Comparison of ENCODE assay signal across 12 cellular contexts in the genomic region with DNA sequence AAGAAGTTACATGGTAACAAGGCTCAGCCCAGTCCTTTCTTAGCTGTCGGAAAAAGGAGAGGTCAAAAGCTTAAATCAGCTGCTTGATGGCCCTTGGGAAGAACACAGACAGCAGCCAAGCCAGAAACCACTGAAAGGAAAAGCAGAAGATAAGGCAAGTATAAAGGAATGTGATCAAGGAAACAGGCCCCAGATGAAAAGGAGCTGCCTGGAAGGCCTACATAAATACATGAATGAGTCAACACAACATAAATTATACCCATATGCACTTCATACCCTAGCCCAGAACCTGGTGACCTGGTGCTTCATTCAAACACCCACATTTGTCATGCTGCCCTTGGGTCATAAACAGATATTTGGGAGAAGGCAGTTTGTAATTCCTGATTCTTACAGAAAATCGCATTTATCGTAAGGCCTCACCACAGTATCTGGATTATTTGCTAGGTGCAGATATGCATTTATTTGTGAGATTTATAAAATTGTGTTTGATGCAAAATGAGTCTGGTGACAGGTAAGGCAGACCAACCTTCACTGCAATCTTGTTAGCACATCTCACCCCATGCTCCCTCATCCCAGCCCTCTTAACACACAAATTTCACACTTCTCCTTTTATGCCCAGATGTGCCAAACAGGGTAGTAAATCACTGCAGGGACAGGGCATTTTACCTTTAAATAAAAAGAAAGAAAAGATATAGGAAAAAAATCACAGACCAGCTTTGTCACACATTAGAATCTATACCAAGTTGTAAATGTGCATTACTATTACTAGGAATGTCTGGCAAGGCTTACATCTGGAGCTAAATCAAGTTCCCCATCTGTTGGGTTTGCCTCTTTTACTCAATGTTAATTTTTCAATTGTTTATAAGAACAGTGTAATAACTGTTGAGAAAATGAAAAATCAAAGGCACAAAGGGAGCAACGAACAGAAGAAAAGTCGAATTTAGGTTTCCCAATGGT.
DNase-seq lines count a peak whose midpoint lies in the region; ATAC-seq, FAIRE-seq and TF ChIP-seq lines count a peak whose summit lies in the region.
"Had no signal": no experiment of that assay in that cellular context is flagged by ENCODE, and none has a peak within 500 bp of the region (broad histone marks: within the 10 kb centered on the region; RNA-seq: fewer than 3 reads in every experiment).

No MANE protein-coding gene starts in this region.

- H3K79me2 ChIP-seq in GM23248 (ENCODE audit: insufficient read depth), result 0 out of 2 replicates have a peak, but pooled peaks cover 5% of the 10 kb centered on the region
- H3K79me2 ChIP-seq in GM23338 (replicated peaks; ENCODE audit: insufficient read depth), result no peaks in the 10 kb centered on the region

- peak overlapping the region; percentile 20; the same call in 1 of the 2 replicates for H3K4me3 ChIP-seq in GM23248
- no peak overlapping the region for H3K4me3 ChIP-seq in skeletal muscle cell (ENCODE audit: low read depth, low read length)
- no peak overlapping the region for H3K4me3 ChIP-seq in GM23338
- H3K4me3 ChIP-seq: thyroid gland had no signal

- H3K36me3 ChIP-seq in GM23248 (ENCODE audit: low read depth) (no peaks in the 10 kb centered on the region), GM23338 (ENCODE audit: insufficient read depth) (no peaks in the 10 kb centered on the region)
- H3K36me3 ChIP-seq: thyroid gland had no signal

- peak overlapping the region; percentile 53 for H3K9ac ChIP-seq in GM23248

- H3K27ac Mint-ChIP-seq in GM23338, result no peak overlapping the region; the same call in 1 of the 2 replicates

- intact Hi-C loops in left cardiac atrium (cut with DNase I), result no loop called here

- peaks cover 3% of the 10 kb centered on the region; the same call in 2 of the 3 replicates for H3K36me3 Mint-ChIP-seq in GM23338 (ENCODE audit: low read depth)

- H2AFZ ChIP-seq in GM23248, result no peak overlapping the region
- H2AFZ ChIP-seq in GM23338, result no peak overlapping the region

- 29% methylated on average over 5 of the region's 5 CpGs for WGBS in GM23248 (ENCODE audit: low coverage in 1 of 2, low lambda C conversion rate in 2 of 2, missing lambda C conversion rate in 2 of 2), 2 experiments

- H3K9me3 Mint-ChIP-seq in GM23338, result no peaks in the 10 kb centered on the region

- no peak for TF ChIP-seq CTCF in GM23338 (conservative IDR thresholded peaks at IDR 0.05; ENCODE audit: low read depth in 2 of 2)

- in situ Hi-C loops in GM23248 (cut with MboI), result no loop called here

- no peak overlapping the region for H3K4me3 Mint-ChIP-seq in GM23338

- H4K20me1 ChIP-seq in GM23248 (ENCODE audit: insufficient read depth) (no peaks in the 10 kb centered on the region), GM23338 (replicated peaks; ENCODE audit: insufficient read depth) (0 out of 2 replicates have a peak, but pooled peaks cover 6% of the 10 kb centered on the region)

- H3K4me2 ChIP-seq in GM23248 (ENCODE audit: unreplicated experiment) (peak overlapping the region; percentile 70), GM23338 (no peak overlapping the region)

- H3K9me2 ChIP-seq in GM23248 (ENCODE audit: insufficient read depth) (no peaks in the 10 kb centered on the region), GM23338 (ENCODE audit: insufficient read depth) (no peaks in the 10 kb centered on the region)

- peaks cover 4% of the 10 kb centered on the region; the same call in 2 of the 3 replicates for H3K4me1 Mint-ChIP-seq in GM23338

- ATAC-seq in SK-N-SH treated with all-trans-retinoic acid at 6 μM for 48 hours (peak; percentile 89), left cardiac atrium (peak; percentile 38 to 75), GM23338 (no peak), GM19455 (IDR thresholded peaks at IDR 0.05; ENCODE audit: unreplicated experiment) (no peak)

- H3K27ac ChIP-seq in GM23248 (peak overlapping the region; percentile 88), GM23338 (ENCODE audit: low read depth) (no peak overlapping the region)
- H3K27ac ChIP-seq: thyroid gland had no signal

- H3K4me1 ChIP-seq in GM23248 (ENCODE audit: insufficient read depth) (peaks cover 68% of the 10 kb centered on the region), GM23338 (ENCODE audit: insufficient read depth) (0 out of 2 replicates have a peak, but pooled peaks cover 3% of the 10 kb centered on the region)
- H3K4me1 ChIP-seq: thyroid gland had no signal

- H3F3A ChIP-seq in GM23248 (ENCODE audit: insufficient read depth) (peaks cover 51% of the 10 kb centered on the region), GM23338 (replicated peaks; ENCODE audit: low read depth) (no peaks in the 10 kb centered on the region)

- DNase-seq in GM23248 (peak; percentile 79), left cardiac atrium (no peak), skeletal muscle cell (ENCODE audit: low read depth) (peak; percentile 69), GM19239 (ENCODE audit: insufficient read length, low spot score) (no peak), GM23338 (ENCODE audit: low spot score) (no peak), 8988T (no peak)
- DNase-seq: activated CD4-positive, CD25-positive, alpha-beta regulatory T cell; NCI-H2107; thyroid gland had no signal

- FAIRE-seq in GM19239 (lab: Jason Lieb, UNC), result no peak
- FAIRE-seq: GM12892 had no signal

- H3K27me3 Mint-ChIP-seq in GM23338 (ENCODE audit: insufficient read depth, low read depth, poor library complexity), result peaks cover 1% of the 10 kb centered on the region

- H3K27me3 ChIP-seq in GM23248 (replicated peaks; ENCODE audit: insufficient read depth), result no peaks in the 10 kb centered on the region
- H3K27me3 ChIP-seq in GM23338 (ENCODE audit: insufficient read depth), result no peaks in the 10 kb centered on the region
- H3K27me3 ChIP-seq: thyroid gland had no signal

- no peaks in the 10 kb centered on the region for H3K9me3 ChIP-seq in GM23248 (ENCODE audit: low read depth)
- H3K9me3 ChIP-seq: thyroid gland had no signal

TF ChIP-seq in SK-N-SH treated with all-trans-retinoic acid at 6 μM for 48 hours, 23 proteins besides CTCF, POLR2A, EP300 and RAD21:
- TF ChIP-seq BACH2 (CRISPR knock-in tag; IDR thresholded peaks at IDR 0.05; ENCODE audit: borderline replicate concordance) (no peak), TOX (CRISPR knock-in tag; IDR thresholded peaks at IDR 0.05; ENCODE audit: borderline replicate concordance) (no peak), TCF4 (CRISPR knock-in tag; IDR thresholded peaks at IDR 0.05; ENCODE audit: borderline replicate concordance) (no peak), CREB5 (CRISPR knock-in tag; IDR thresholded peaks at IDR 0.05; ENCODE audit: low read depth) (0 out of 2 replicates have a peak, but pooled peaks have one; percentile 19), SNAI2 (CRISPR knock-in tag; IDR thresholded peaks at IDR 0.05) (peak; percentile 80; the same call in 1 of the 2 replicates), ISL1 (CRISPR knock-in tag; IDR thresholded peaks at IDR 0.05) (peak; percentile 60), ZFP3 (CRISPR knock-in tag; IDR thresholded peaks at IDR 0.05) (0 out of 2 replicates have a peak, but pooled peaks have one; percentile 43)

TF ChIP-seq in GM23338, 12 proteins besides CTCF, POLR2A, EP300 and RAD21 (continues in another document):
- TF ChIP-seq EZH2 (IDR thresholded peaks at IDR 0.05; ENCODE audit: low read depth, unreplicated experiment), result no peak
- TF ChIP-seq NANOG (IDR thresholded peaks at IDR 0.05; ENCODE audit: borderline replicate concordance), result no peak
- TF ChIP-seq CREB1 (CRISPR knock-in tag; IDR thresholded peaks at IDR 0.05; ENCODE audit: low read depth), result no peak
- TF ChIP-seq, protein P1, sequence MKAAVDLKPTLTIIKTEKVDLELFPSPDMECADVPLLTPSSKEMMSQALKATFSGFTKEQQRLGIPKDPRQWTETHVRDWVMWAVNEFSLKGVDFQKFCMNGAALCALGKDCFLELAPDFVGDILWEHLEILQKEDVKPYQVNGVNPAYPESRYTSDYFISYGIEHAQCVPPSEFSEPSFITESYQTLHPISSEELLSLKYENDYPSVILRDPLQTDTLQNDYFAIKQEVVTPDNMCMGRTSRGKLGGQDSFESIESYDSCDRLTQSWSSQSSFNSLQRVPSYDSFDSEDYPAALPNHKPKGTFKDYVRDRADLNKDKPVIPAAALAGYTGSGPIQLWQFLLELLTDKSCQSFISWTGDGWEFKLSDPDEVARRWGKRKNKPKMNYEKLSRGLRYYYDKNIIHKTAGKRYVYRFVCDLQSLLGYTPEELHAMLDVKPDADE (IDR thresholded peaks at IDR 0.05), result no peak
- no peak for TF ChIP-seq ZNF331 (CRISPR knock-in tag; IDR thresholded peaks at IDR 0.05; ENCODE audit: low read depth)
- no peak for TF ChIP-seq POLR2AphosphoS5 (IDR thresholded peaks at IDR 0.05; ENCODE audit: low read depth)
- TF ChIP-seq JUNB (IDR thresholded peaks at IDR 0.05; ENCODE audit: unreplicated experiment), result no peak
- TF ChIP-seq ZNF114 (CRISPR knock-in tag; IDR thresholded peaks at IDR 0.05), result no peak
- no peak for TF ChIP-seq REST (IDR thresholded peaks at IDR 0.05; ENCODE audit: unreplicated experiment)
- no peak for TF ChIP-seq STAT1 (IDR thresholded peaks at IDR 0.05; ENCODE audit: unreplicated experiment)
- TF ChIP-seq EZH2phosphoT487 (IDR thresholded peaks at IDR 0.05; ENCODE audit: unreplicated experiment), result no peak

Comparison
In these comparisons a context has a peak if more than half of its experiments do, and no peak if none do; other contexts are left out.
1. DNase-seq: peak in GM23248 (single experiment) and skeletal muscle cell (single experiment); none in left cardiac atrium (single experiment), GM19239 (single experiment), GM23338 (single experiment) and 8988T (single experiment).
2. ATAC-seq: peak in SK-N-SH treated with all-trans-retinoic acid at 6 μM for 48 hours (single experiment) and left cardiac atrium (2 of 2); none in GM23338 (single experiment) and GM19455 (single experiment).